Comparison of ENCODE assay signal across 10 cellular contexts in the genomic region with DNA sequence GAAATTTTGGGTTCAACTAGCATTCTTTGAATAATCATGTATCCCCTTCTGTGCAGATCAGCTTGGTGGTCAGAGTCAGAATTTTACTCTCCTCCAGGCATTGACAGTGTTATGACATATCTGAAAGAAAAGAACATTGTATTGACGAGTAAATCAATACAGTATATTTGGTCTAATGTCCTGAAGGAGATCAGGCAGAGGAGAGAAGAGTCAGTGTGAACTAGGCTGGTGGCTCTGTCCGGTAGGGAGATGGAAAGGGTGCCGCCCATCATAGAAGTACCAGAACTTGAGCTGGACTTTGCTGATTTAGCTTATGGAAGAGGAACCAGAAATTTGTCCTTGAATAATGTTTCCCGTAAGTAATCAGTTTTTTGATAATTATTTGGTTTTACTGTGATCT. TPM values are rescaled to one million over a fixed set of nuclear protein-coding genes. Genes with fewer than 3 reads are reported as not detected.
DNase-seq lines count a peak whose midpoint lies in the region; ATAC-seq and TF ChIP-seq lines count a peak whose summit lies in the region.
"Had no signal": no experiment of that assay in that cellular context is flagged by ENCODE, and none has a peak within 500 bp of the region (broad histone marks: within the 10 kb centered on the region; RNA-seq: fewer than 3 reads in every experiment).

A gene (plus strand): TSS at position 301 of the 400 bp plus-strand sequence. CDS start 555 bp downstream, outside the sequence.

- H3K27ac ChIP-seq in prostate gland: no peak within 1 kb of the TSS
- H3K27ac ChIP-seq: foreskin keratinocyte, SK-N-MC had no signal

- H3K27me3 Mint-ChIP-seq in T-helper 17 cell: peaks cover 21% of the 10 kb centered on the region

- intact Hi-C loops in prostate gland (cut with DNase I): no loop called here

- 88% methylated on average over 4 of the region's 4 CpGs for WGBS in prostate gland

- no peaks in the 10 kb centered on the region for H3K27me3 ChIP-seq in prostate gland (replicated peaks; ENCODE audit: insufficient read depth)

- peaks cover 24% of the 10 kb centered on the region for H3K4me1 Mint-ChIP-seq in T-helper 17 cell

- H3K4me1 ChIP-seq in prostate gland (replicated peaks): no peaks in the 10 kb centered on the region

- ATAC-seq in T-helper 17 cell (no peak), GM19023 (IDR thresholded peaks at IDR 0.05; ENCODE audit: unreplicated experiment) (no peak)

- H3K36me3 Mint-ChIP-seq in T-helper 17 cell (ENCODE audit: low read depth): peaks cover 4% of the 10 kb centered on the region

- H3K27ac Mint-ChIP-seq in T-helper 17 cell: peak within 1 kb of the TSS; percentile 93

- no peak for TF ChIP-seq POLR2A in prostate gland (IDR thresholded peaks at IDR 0.05)

- TF ChIP-seq CTCF in foreskin fibroblast (IDR thresholded peaks at IDR 0.05; ENCODE audit: low read depth, low read length): no peak
- TF ChIP-seq CTCF in prostate gland (IDR thresholded peaks at IDR 0.05): no peak

- H3K4me3 ChIP-seq in foreskin fibroblast (ENCODE audit: low read depth in 1 of 2, low read length in 2 of 2) (peak within 1 kb of the TSS; percentile 35 to 53), prostate gland (peak within 1 kb of the TSS; percentile 24 to 26)
- H3K4me3 ChIP-seq: SK-N-MC had no signal

- H3K9me3 ChIP-seq in T-helper 17 cell (ENCODE audit: control insufficient read depth, low read length, poor library complexity, severe bottlenecking): no peaks in the 10 kb centered on the region
- no peaks in the 10 kb centered on the region for H3K9me3 ChIP-seq in prostate gland

- peak within 1 kb of the TSS; percentile 88 for H3K4me3 Mint-ChIP-seq in T-helper 17 cell

- DNase-seq in Daoy (ENCODE audit: low read depth) (no peak), T-helper 17 cell (no peak), foreskin fibroblast (no peak), prostate gland (ENCODE audit: low spot score) (no peak), NCI-H345 treated with DMSO at 0.1 percent for 48 hours (lab: John Stamatoyannopoulos, UW; ENCODE audit: unreplicated experiment) (no peak), DMS53 treated with DMSO at 0.1 percent for 48 hours (lab: John Stamatoyannopoulos, UW; ENCODE audit: unreplicated experiment) (no peak)
- DNase-seq in central memory CD4-positive, alpha-beta T cell: no peak
- DNase-seq: foreskin keratinocyte had no signal

- no peaks in the 10 kb centered on the region for H3K36me3 ChIP-seq in prostate gland

RNA-seq across cellular contexts. Expression of the gene that starts here (rescaled TPM):
- total RNA-seq in Daoy (2014; rRNA removed; shearing (Covaris generic)): 6.0 and 11.7 TPM in 2 replicates
- total RNA-seq in T-helper 17 cell: 1 to 10 TPM; 3.2 to 6.5 TPM
- 1 to 10 TPM; 6.3 to 6.7 TPM for total RNA-seq in prostate gland
